8 cellular contexts compared by ENCODE assay signal in genomic region chr17:10197721-10198508, GRCh38. TPM values are rescaled to one million over a fixed set of nuclear protein-coding genes. Genes with fewer than 3 reads are reported as not detected.
DNase-seq lines count a peak whose midpoint lies in the region; ATAC-seq and TF ChIP-seq lines count a peak whose summit lies in the region.

No MANE protein-coding gene starts in this region.

- H3K4me1 ChIP-seq in NT2/D1 (ENCODE audit: insufficient read depth, insufficient read length) (no peaks in the 10 kb centered on the region), left ventricle myocardium inferior (peaks cover 34% of the 10 kb centered on the region), OCI-LY7 (ENCODE audit: insufficient read depth, low read length, poor library complexity, severe bottlenecking) (no peaks in the 10 kb centered on the region)

- intact Hi-C loops in left ventricle myocardium inferior (cut with micrococcal nuclease) (no loop called here), OCI-LY7 (cut with micrococcal nuclease; ENCODE audit: unreplicated experiment) (no loop called here)

- peak overlapping the region; percentile 75 for H3K27ac ChIP-seq in left ventricle myocardium inferior (replicated peaks)
- H3K27ac ChIP-seq in OCI-LY7 (ENCODE audit: low read depth, low read length, poor library complexity, severe bottlenecking): no peak overlapping the region

- ATAC-seq in GM19372 (IDR thresholded peaks at IDR 0.05; ENCODE audit: low read depth, unreplicated experiment): peak; percentile 33
- no peak for ATAC-seq in HG03378 (IDR thresholded peaks at IDR 0.05; ENCODE audit: unreplicated experiment)

- no peak overlapping the region for H3K4me2 ChIP-seq in OCI-LY7 (ENCODE audit: low read length)

- peak overlapping the region; percentile 86 for H3K4me3 ChIP-seq in NT2/D1 (ENCODE audit: insufficient read length, low read depth)
- H3K4me3 ChIP-seq in left ventricle myocardium inferior: peak overlapping the region; percentile 81
- peak overlapping the region; percentile 38 for H3K4me3 ChIP-seq in skeletal muscle cell (ENCODE audit: low read depth, low read length)
- H3K4me3 ChIP-seq in OCI-LY7 (ENCODE audit: low read depth, low read length, poor library complexity, severe bottlenecking): no peak overlapping the region

- CTCF ChIA-PET in OCI-LY7 (lab: Charles Lee; ENCODE audit: unreplicated experiment): no interaction called here

- H3K36me3 ChIP-seq in NT2/D1 (ENCODE audit: insufficient read depth, insufficient read length, low read length): peaks cover 10% of the 10 kb centered on the region
- peaks cover 10% of the 10 kb centered on the region for H3K36me3 ChIP-seq in left ventricle myocardium inferior
- no peaks in the 10 kb centered on the region for H3K36me3 ChIP-seq in OCI-LY7 (ENCODE audit: insufficient read depth, low read length)

- BruUV-seq in OCI-LY7 (replicated peaks; lab: Mats Ljungman, UMichigan): no TSS peak

- H3K9me3 ChIP-seq in NT2/D1 (ENCODE audit: insufficient read depth, low read length) (peaks cover 31% of the 10 kb centered on the region; the same call in 1 of the 2 replicates), left ventricle myocardium inferior (replicated peaks) (peaks cover 17% of the 10 kb centered on the region), OCI-LY7 (ENCODE audit: low read length) (no peaks in the 10 kb centered on the region)

- POLR2A ChIA-PET in OCI-LY7 (lab: Charles Lee): interaction anchor here (0.6 kb wide), 1 partner anchor 373 kb away, joined by 4 read pairs; no protein-coding TSS in a partner anchor

- DNase-seq in NT2/D1 (ENCODE audit: low read depth, low spot score) (no peak), left ventricle myocardium inferior (peak; percentile 20), skeletal muscle cell (ENCODE audit: low read depth) (no peak), inferior parietal cortex (ENCODE audit: extremely low spot score) (no peak), putamen (ENCODE audit: low spot score) (no peak), OCI-LY7 (ENCODE audit: low spot score) (no peak)

- peaks cover 17% of the 10 kb centered on the region for H3K27me3 ChIP-seq in NT2/D1 (ENCODE audit: insufficient read depth, insufficient read length)
- H3K27me3 ChIP-seq in left ventricle myocardium inferior (ENCODE audit: low read depth): peaks cover 32% of the 10 kb centered on the region

- no peaks in the 10 kb centered on the region for H3K79me2 ChIP-seq in OCI-LY7 (ENCODE audit: insufficient read depth, low read depth, low read length)

- TF ChIP-seq CTCF in left ventricle myocardium inferior (IDR thresholded peaks at IDR 0.05; ENCODE audit: borderline replicate concordance): no peak
- no peak for TF ChIP-seq CTCF in OCI-LY7 (conservative IDR thresholded peaks at IDR 0.05; ENCODE audit: low read length)

- H3K9me2 ChIP-seq in OCI-LY7 (ENCODE audit: insufficient read depth, low read length): no peaks in the 10 kb centered on the region

- peak overlapping the region; percentile 92 for H3K9ac ChIP-seq in NT2/D1 (ENCODE audit: insufficient read length, low read depth)

- no peak overlapping the region for H2AFZ ChIP-seq in OCI-LY7 (ENCODE audit: low read length)

- no peaks in the 10 kb centered on the region for H4K20me1 ChIP-seq in OCI-LY7 (ENCODE audit: insufficient read depth, low read length)

RNA-seq across cellular contexts. Expression of gene GAS7, which starts 0.5 kb away (rescaled TPM):
- 87.6 TPM for total RNA-seq in left ventricle myocardium inferior
- not detected in 2 replicates for total RNA-seq in OCI-LY7 (2014; rRNA removed; shearing (Covaris generic))
- total RNA-seq in OCI-LY7 (2022): 0.46 and 1.5 TPM in 2 replicates

Comparison
In these comparisons a context has a peak if more than half of its experiments do, and no peak if none do; other contexts are left out.
1. RNA of gene GAS7, which starts 0.5 kb away (total RNA-seq): 87.6 TPM in left ventricle myocardium inferior (single experiment); 0.46 to 1.5 TPM in OCI-LY7; every median in the first group is over 10 times any median in the second.